In the genomic region with DNA sequence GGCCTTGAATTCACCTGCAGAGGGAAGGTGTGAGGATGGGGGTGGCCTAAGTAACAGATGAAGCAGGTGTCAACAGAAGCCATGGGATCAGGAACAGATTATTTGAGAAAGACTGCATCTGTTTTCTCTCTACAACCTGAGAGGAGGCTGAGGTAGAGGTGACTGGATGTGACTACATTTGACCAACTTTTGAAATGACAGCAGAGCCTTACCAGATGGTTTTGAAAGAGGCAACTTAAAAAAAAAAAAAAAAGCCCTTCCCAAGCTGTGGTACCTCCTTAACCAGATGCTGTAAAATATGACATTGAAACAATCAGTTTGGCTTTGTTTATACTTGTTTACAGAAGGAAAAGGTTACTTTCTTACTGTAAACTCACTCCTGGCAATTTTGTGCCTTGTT, we compare ENCODE assay signal across 1 cellular context.
A peak's percentile ranks its signal among the peaks of the same experiment; 100 is the strongest.
TF ChIP-seq lines count a peak whose summit lies in the region.

No MANE protein-coding gene starts in this region.

TF ChIP-seq in GM12878, 131 proteins besides CTCF, POLR2A, EP300 and RAD21:
- TF ChIP-seq ASH2L (IDR thresholded peaks at IDR 0.05; ENCODE audit: borderline replicate concordance, low read depth) (no peak), SREBF2 (IDR thresholded peaks at IDR 0.05; ENCODE audit: low read length) (no peak), ZNF384 (IDR thresholded peaks at IDR 0.05; ENCODE audit: borderline replicate concordance, low read depth, low read length) (peak; percentile 67), SIX5 (IDR thresholded peaks at IDR 0.05; ENCODE audit: low read depth, low read length, severe bottlenecking) (no peak), RUNX3 (IDR thresholded peaks at IDR 0.05; ENCODE audit: low read length) (peak; percentile 39; the same call in 1 of the 2 replicates), JUNB (IDR thresholded peaks at IDR 0.05) (peak; percentile 30; the same call in 1 of the 2 replicates)
- TF ChIP-seq, protein P1, sequence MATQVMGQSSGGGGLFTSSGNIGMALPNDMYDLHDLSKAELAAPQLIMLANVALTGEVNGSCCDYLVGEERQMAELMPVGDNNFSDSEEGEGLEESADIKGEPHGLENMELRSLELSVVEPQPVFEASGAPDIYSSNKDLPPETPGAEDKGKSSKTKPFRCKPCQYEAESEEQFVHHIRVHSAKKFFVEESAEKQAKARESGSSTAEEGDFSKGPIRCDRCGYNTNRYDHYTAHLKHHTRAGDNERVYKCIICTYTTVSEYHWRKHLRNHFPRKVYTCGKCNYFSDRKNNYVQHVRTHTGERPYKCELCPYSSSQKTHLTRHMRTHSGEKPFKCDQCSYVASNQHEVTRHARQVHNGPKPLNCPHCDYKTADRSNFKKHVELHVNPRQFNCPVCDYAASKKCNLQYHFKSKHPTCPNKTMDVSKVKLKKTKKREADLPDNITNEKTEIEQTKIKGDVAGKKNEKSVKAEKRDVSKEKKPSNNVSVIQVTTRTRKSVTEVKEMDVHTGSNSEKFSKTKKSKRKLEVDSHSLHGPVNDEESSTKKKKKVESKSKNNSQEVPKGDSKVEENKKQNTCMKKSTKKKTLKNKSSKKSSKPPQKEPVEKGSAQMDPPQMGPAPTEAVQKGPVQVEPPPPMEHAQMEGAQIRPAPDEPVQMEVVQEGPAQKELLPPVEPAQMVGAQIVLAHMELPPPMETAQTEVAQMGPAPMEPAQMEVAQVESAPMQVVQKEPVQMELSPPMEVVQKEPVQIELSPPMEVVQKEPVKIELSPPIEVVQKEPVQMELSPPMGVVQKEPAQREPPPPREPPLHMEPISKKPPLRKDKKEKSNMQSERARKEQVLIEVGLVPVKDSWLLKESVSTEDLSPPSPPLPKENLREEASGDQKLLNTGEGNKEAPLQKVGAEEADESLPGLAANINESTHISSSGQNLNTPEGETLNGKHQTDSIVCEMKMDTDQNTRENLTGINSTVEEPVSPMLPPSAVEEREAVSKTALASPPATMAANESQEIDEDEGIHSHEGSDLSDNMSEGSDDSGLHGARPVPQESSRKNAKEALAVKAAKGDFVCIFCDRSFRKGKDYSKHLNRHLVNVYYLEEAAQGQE (IDR thresholded peaks at IDR 0.05; ENCODE audit: low read depth, low read length): no peak
- TF ChIP-seq, protein P2, sequence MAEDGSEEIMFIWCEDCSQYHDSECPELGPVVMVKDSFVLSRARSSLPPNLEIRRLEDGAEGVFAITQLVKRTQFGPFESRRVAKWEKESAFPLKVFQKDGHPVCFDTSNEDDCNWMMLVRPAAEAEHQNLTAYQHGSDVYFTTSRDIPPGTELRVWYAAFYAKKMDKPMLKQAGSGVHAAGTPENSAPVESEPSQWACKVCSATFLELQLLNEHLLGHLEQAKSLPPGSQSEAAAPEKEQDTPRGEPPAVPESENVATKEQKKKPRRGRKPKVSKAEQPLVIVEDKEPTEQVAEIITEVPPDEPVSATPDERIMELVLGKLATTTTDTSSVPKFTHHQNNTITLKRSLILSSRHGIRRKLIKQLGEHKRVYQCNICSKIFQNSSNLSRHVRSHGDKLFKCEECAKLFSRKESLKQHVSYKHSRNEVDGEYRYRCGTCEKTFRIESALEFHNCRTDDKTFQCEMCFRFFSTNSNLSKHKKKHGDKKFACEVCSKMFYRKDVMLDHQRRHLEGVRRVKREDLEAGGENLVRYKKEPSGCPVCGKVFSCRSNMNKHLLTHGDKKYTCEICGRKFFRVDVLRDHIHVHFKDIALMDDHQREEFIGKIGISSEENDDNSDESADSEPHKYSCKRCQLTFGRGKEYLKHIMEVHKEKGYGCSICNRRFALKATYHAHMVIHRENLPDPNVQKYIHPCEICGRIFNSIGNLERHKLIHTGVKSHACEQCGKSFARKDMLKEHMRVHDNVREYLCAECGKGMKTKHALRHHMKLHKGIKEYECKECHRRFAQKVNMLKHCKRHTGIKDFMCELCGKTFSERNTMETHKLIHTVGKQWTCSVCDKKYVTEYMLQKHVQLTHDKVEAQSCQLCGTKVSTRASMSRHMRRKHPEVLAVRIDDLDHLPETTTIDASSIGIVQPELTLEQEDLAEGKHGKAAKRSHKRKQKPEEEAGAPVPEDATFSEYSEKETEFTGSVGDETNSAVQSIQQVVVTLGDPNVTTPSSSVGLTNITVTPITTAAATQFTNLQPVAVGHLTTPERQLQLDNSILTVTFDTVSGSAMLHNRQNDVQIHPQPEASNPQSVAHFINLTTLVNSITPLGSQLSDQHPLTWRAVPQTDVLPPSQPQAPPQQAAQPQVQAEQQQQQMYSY (CRISPR knock-in tag; IDR thresholded peaks at IDR 0.05): no peak
